ENCODE assay signal across 29 cellular contexts in the genomic region with DNA sequence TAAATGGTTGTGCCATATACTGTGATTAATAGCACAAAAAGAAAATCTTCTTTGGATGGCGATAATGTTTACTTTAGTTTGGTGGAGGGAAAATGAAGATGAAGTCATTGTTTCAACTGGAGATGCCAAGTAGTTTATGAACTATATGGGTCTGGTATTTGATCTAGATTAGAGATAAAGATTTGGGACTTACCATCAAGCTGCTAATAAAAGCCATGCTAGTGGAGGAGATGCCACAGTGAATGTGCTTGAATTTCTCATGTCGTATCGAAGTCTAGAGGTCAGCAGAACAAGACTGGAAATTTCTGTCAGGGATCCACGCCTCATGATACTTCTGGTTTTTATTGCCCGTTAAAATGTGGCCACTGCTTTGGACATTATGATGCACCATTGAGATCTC.
"Had no signal": no experiment of that assay in that cellular context is flagged by ENCODE, and none has a peak within 500 bp of the region (broad histone marks: within the 10 kb centered on the region; RNA-seq: fewer than 3 reads in every experiment).

No MANE protein-coding gene starts in this region.

- H3K9me3 ChIP-seq: ascending aorta, body of pancreas, breast epithelium had no signal

- H3K4me2 ChIP-seq: PC-9 had no signal

- H3K4me3 ChIP-seq: ascending aorta, body of pancreas, breast epithelium, K562, PC-9 had no signal

- H3K4me1 ChIP-seq: ascending aorta, body of pancreas, breast epithelium had no signal

- H3K36me3 ChIP-seq: ascending aorta had no signal

- H3K27me3 ChIP-seq: ascending aorta, body of pancreas, breast epithelium had no signal

- DNase-seq: activated CD4-positive, alpha-beta T cell treated with anti-CD3 and anti-CD28 coated beads, Interleukin-2, amount 10 ng/mL, durations not matched to agents 24 days and 14 days; activated CD4-positive, alpha-beta T cell treated with anti-CD3 and anti-CD28 coated beads, Interleukin-2, amount 50 U/mL, for 4 hours; activated CD8-positive, alpha-beta T cell treated with anti-CD3 and anti-CD28 coated beads for 36 hours; activated gamma-delta T cell; activated naive CD4-positive, alpha-beta T cell treated with Interleukin-2 at 50 U/mL for 16 hours; activated naive CD8-positive, alpha-beta T cell treated with anti-CD3 and anti-CD28 coated beads, Interleukin-2, amount 10 ng/mL, durations not matched to agents 7 days and 5 days; activated T-cell treated with anti-CD3 and anti-CD28 coated beads, Interleukin-2, amount 50 U/mL, for 24 hours; amygdala; body of pancreas; cerebellar nuclear complex; MM.1S; MV-4-11; NCI-H1092; NCI-H146; NCI-H187 treated with DMSO at 0.1 percent for 48 hours; NCI-H2081; NCI-H2171 treated with DMSO at 0.1 percent for 48 hours; NCI-H345; NCI-H524 treated with DMSO at 0.1 percent for 48 hours; NK-92 treated with Interleukin-12 subunit alpha and Interleukin-12 subunit beta, amount 100 ng/mL, for 24 hours; PC-9; SIG-M5; T1000 had no signal

- ATAC-seq: activated CD8-positive, alpha-beta T cell treated with anti-CD3 and anti-CD28 coated beads for 36 hours; body of pancreas; K562; Right ventricle myocardium inferior had no signal

- FAIRE-seq: K562, RCC 7860 had no signal

- H3K27ac ChIP-seq: ascending aorta, body of pancreas, breast epithelium, PC-9, RWPE1 had no signal

- H2AFZ ChIP-seq: PC-9 had no signal
